In the genomic region with DNA sequence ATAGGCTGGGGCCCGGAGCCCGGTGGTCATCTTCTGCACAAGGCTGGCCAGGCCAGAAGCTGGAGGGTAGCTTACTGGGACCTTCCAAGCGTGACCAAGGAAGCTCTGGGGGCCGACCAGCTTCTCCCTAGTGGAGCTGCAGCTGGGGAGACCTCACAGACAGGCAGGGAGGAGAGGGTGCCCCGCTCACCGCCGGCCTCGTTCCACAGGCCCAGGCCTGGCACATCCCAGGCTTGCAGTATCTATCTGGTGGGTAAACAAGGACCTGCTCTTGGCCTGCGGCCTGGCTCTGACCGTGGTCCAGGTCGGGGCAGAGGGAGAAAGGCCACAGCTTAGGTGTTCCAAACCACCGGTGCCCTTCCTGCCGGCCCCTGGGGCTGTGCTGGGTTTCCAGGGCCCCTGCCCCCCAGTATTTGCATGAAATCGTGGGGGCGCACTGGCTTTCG, we compare ENCODE assay signal across 1 cellular context.
TF ChIP-seq lines count a peak whose summit lies in the region.

No MANE protein-coding gene starts in this region.

TF ChIP-seq in liver, 16 proteins besides CTCF, POLR2A, EP300 and RAD21 (continued from another document):
- TF ChIP-seq JUND (IDR thresholded peaks at IDR 0.05) (peak in 1 of 2 donors; percentile 36), TAF1 (conservative IDR thresholded peaks at IDR 0.05) (no peak), EGR1 (IDR thresholded peaks at IDR 0.05; ENCODE audit: low read depth in 2 of 2) (no peak), FOXA1 (IDR thresholded peaks at IDR 0.05) (peak; percentile 95)
- TF ChIP-seq, protein P1, sequence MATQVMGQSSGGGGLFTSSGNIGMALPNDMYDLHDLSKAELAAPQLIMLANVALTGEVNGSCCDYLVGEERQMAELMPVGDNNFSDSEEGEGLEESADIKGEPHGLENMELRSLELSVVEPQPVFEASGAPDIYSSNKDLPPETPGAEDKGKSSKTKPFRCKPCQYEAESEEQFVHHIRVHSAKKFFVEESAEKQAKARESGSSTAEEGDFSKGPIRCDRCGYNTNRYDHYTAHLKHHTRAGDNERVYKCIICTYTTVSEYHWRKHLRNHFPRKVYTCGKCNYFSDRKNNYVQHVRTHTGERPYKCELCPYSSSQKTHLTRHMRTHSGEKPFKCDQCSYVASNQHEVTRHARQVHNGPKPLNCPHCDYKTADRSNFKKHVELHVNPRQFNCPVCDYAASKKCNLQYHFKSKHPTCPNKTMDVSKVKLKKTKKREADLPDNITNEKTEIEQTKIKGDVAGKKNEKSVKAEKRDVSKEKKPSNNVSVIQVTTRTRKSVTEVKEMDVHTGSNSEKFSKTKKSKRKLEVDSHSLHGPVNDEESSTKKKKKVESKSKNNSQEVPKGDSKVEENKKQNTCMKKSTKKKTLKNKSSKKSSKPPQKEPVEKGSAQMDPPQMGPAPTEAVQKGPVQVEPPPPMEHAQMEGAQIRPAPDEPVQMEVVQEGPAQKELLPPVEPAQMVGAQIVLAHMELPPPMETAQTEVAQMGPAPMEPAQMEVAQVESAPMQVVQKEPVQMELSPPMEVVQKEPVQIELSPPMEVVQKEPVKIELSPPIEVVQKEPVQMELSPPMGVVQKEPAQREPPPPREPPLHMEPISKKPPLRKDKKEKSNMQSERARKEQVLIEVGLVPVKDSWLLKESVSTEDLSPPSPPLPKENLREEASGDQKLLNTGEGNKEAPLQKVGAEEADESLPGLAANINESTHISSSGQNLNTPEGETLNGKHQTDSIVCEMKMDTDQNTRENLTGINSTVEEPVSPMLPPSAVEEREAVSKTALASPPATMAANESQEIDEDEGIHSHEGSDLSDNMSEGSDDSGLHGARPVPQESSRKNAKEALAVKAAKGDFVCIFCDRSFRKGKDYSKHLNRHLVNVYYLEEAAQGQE (IDR thresholded peaks at IDR 0.05) = peak; percentile 81
